Comparison of ENCODE assay signal across 19 cellular contexts in the genomic region with DNA sequence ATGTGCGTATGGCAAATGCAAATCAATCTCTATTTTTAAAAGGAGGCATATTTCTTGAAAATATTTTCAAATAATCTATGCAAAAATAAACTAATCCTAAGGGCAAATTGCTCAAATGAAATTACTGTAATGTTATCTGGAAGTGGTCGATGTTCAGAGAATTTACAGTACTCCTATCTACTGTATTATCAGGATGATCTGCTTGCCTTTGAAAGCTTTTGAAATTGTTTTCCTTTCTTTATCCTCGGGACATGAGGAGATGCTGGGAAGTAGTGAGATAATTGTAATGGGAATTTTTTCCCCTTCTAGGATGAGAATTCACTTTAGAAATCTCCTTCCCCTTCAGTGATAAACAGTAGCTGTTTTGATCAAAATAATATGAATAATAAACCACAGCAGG.
DNase-seq lines count a peak whose midpoint lies in the region; ATAC-seq, FAIRE-seq and TF ChIP-seq lines count a peak whose summit lies in the region.
"Had no signal": no experiment of that assay in that cellular context is flagged by ENCODE, and none has a peak within 500 bp of the region (broad histone marks: within the 10 kb centered on the region; RNA-seq: fewer than 3 reads in every experiment).

No MANE protein-coding gene starts in this region.

- H3K79me2 ChIP-seq in PC-9 (ENCODE audit: low read depth) (no peaks in the 10 kb centered on the region), K562 (ENCODE audit: control insufficient read depth, insufficient read depth, low read length) (no peaks in the 10 kb centered on the region), neural progenitor cell (ENCODE audit: low read depth) (no peaks in the 10 kb centered on the region)

- no peak for ATAC-seq in K562
- no peak for ATAC-seq in HG02759 (IDR thresholded peaks at IDR 0.05; ENCODE audit: unreplicated experiment)
- ATAC-seq: HepG2 had no signal

- no peak for TF ChIP-seq POLR2A in K562 (conservative IDR thresholded peaks at IDR 0.05)

- H3K9me3 ChIP-seq in PC-9 (ENCODE audit: insufficient read depth, low read depth) (no peaks in the 10 kb centered on the region), K562 (replicated peaks; ENCODE audit: control insufficient read depth, insufficient read depth, low read depth, low read length) (no peaks in the 10 kb centered on the region), neural progenitor cell (ENCODE audit: low read depth) (no peaks in the 10 kb centered on the region)
- H3K9me3 ChIP-seq: BE2C, Caco-2 had no signal

- H3K9me2 ChIP-seq in PC-9 (ENCODE audit: insufficient read depth) = no peaks in the 10 kb centered on the region; the same call in 1 of the 2 replicates

- TF ChIP-seq CTCF in PC-9 (conservative IDR thresholded peaks at IDR 0.05) (no peak), K562 (IDR thresholded peaks at IDR 0.05 in 2 of 3, conservative IDR thresholded peaks at IDR 0.05 in 1 of 3; ENCODE audit: insufficient read depth in 2 of 3, low read depth in 1 of 3, low read length in 3 of 3) (no peak), neural progenitor cell (IDR thresholded peaks at IDR 0.05) (no peak)

- no peak overlapping the region for H3K27ac Mint-ChIP-seq in neural progenitor cell
- H3K27ac Mint-ChIP-seq: CD4-positive, CD25-positive, alpha-beta regulatory T cell; IgD-negative memory B cell had no signal

- CTCF ChIA-PET in PC-9 (lab: Charles Lee) (no interaction called here), K562 (lab: Yijun Ruan, JAX; ENCODE audit: low intra/inter-chr PET ratio) (no interaction called here)

- intact Hi-C loops in PC-9 (cut with micrococcal nuclease; ENCODE audit: unreplicated experiment) = no loop called here
- intact Hi-C loops in K562 (cut with micrococcal nuclease) = no loop called here

- POLR2A ChIA-PET in PC-9 (lab: Charles Lee; ENCODE audit: unreplicated experiment) (no interaction called here), K562 (lab: Yijun Ruan, JAX) (interaction anchor here (1.5 kb wide), 1 partner anchor 10 kb away, joined by 3 read pairs; no protein-coding TSS in a partner anchor)

- H2AFZ ChIP-seq in PC-9 (peak overlapping the region; percentile 39; the same call in 1 of the 2 replicates), K562 (ENCODE audit: low read depth, low read length) (no peak overlapping the region), neural progenitor cell (replicated peaks) (no peak overlapping the region)
- H2AFZ ChIP-seq: GM23248 had no signal

- DNase-seq in PC-9 (no peak), K562 (ENCODE audit: extremely low read depth in 1 of 4, low spot score in 3 of 4) (no peak), neural progenitor cell (ENCODE audit: low spot score) (no peak), T-helper 2 cell (no peak), NCI-H510A treated with DMSO at 0.1 percent for 48 hours (lab: John Stamatoyannopoulos, UW) (no peak)
- DNase-seq: ACHN; BE2C; C1 segment of cervical spinal cord; Caco-2; CD4-positive, CD25-positive, alpha-beta regulatory T cell; GM23248; H9; KG1 had no signal

- H3K27me3 Mint-ChIP-seq in neural progenitor cell (ENCODE audit: insufficient read depth, low read depth) = no peaks in the 10 kb centered on the region
- H3K27me3 Mint-ChIP-seq: CD4-positive, CD25-positive, alpha-beta regulatory T cell; IgD-negative memory B cell had no signal

- no peaks in the 10 kb centered on the region for H3F3A ChIP-seq in PC-9 (ENCODE audit: insufficient read depth, low read depth)
- peaks cover 7% of the 10 kb centered on the region for H3F3A ChIP-seq in neural progenitor cell (ENCODE audit: low read depth)

- no peak for TF ChIP-seq EP300 in K562 (IDR thresholded peaks at IDR 0.05; ENCODE audit: low read length)

- no peak overlapping the region for H3K27ac ChIP-seq in PC-9
- no peak overlapping the region for H3K27ac ChIP-seq in K562 (ENCODE audit: extremely low read depth, low read depth, low read length)
- no peak overlapping the region for H3K27ac ChIP-seq in neural progenitor cell
- H3K27ac ChIP-seq: GM23248 had no signal

- no TSS peak for BruUV-seq in PC-9 (replicated peaks; lab: Mats Ljungman, UMichigan)
- no TSS peak for BruUV-seq in K562 (replicated peaks; lab: Mats Ljungman, UMichigan)

- no peak overlapping the region for H3K4me3 Mint-ChIP-seq in neural progenitor cell
- H3K4me3 Mint-ChIP-seq: CD4-positive, CD25-positive, alpha-beta regulatory T cell; H9; IgD-negative memory B cell had no signal

- no peaks in the 10 kb centered on the region for H3K9me1 ChIP-seq in K562 (ENCODE audit: control insufficient read depth, insufficient read depth, low read length)

- no peaks in the 10 kb centered on the region for H3K9me3 Mint-ChIP-seq in neural progenitor cell
- H3K9me3 Mint-ChIP-seq: H9 had no signal

- in situ Hi-C loops in K562 (cut with MboI) = no loop called here

- 3% methylated on average over 3 of the region's 3 CpGs for WGBS in K562 (ENCODE audit: insufficient coverage, low coverage, missing lambda C conversion rate)

- H3K9ac ChIP-seq in K562 (ENCODE audit: insufficient read depth in 1 of 2, low read depth in 2 of 2, low read length in 2 of 2) (no peak overlapping the region), neural progenitor cell (no peak overlapping the region)
- H3K9ac ChIP-seq: GM23248 had no signal

- no peak for FAIRE-seq in K562 (lab: Jason Lieb, UNC)
- FAIRE-seq: A204.1, GM12891, GM19239, HepG2 had no signal

- H3K4me3 ChIP-seq in PC-9 (no peak overlapping the region), K562 (no peak overlapping the region), neural progenitor cell (no peak overlapping the region)
- H3K4me3 ChIP-seq: GM23248 had no signal

- TF ChIP-seq RAD21 in K562 (CRISPR knock-in tag; conservative IDR thresholded peaks at IDR 0.05 in 1 of 2, IDR thresholded peaks at IDR 0.05 in 1 of 2) = no peak

- H3K4me1 Mint-ChIP-seq in neural progenitor cell = peaks cover 38% of the 10 kb centered on the region
- H3K4me1 Mint-ChIP-seq: CD4-positive, CD25-positive, alpha-beta regulatory T cell; IgD-negative memory B cell had no signal

- H3K36me3 ChIP-seq in PC-9 (ENCODE audit: low read depth) (no peaks in the 10 kb centered on the region), K562 (ENCODE audit: control insufficient read depth, insufficient read depth, low read length) (no peaks in the 10 kb centered on the region), neural progenitor cell (no peaks in the 10 kb centered on the region)
- H3K36me3 ChIP-seq: BE2C had no signal

- peaks cover 4% of the 10 kb centered on the region for H3K36me3 Mint-ChIP-seq in neural progenitor cell
- H3K36me3 Mint-ChIP-seq: CD4-positive, CD25-positive, alpha-beta regulatory T cell; IgD-negative memory B cell had no signal

- H3K4me2 ChIP-seq in PC-9 = no peak overlapping the region
- no peak overlapping the region for H3K4me2 ChIP-seq in K562 (ENCODE audit: insufficient read depth, low read length)
- peak overlapping the region; percentile 15 for H3K4me2 ChIP-seq in neural progenitor cell

- H3K27me3 ChIP-seq in PC-9 (ENCODE audit: insufficient read depth, low read depth) (no peaks in the 10 kb centered on the region), K562 (ENCODE audit: control insufficient read depth in 2 of 2, insufficient read depth in 2 of 2, low read length in 2 of 2) (no peaks in the 10 kb centered on the region), neural progenitor cell (no peaks in the 10 kb centered on the region)
- H3K27me3 ChIP-seq: BE2C had no signal

- H4K20me1 ChIP-seq in PC-9 (ENCODE audit: insufficient read depth) (no peaks in the 10 kb centered on the region), K562 (replicated peaks; ENCODE audit: control insufficient read depth, insufficient read depth, low read length) (no peaks in the 10 kb centered on the region), neural progenitor cell (ENCODE audit: low read depth) (no peaks in the 10 kb centered on the region)

- no peaks in the 10 kb centered on the region for H3K4me1 ChIP-seq in PC-9 (replicated peaks; ENCODE audit: insufficient read depth)
- H3K4me1 ChIP-seq in K562 (replicated peaks in 1 of 2; ENCODE audit: control insufficient read depth in 2 of 2, insufficient read depth in 2 of 2, low read length in 2 of 2) = no peaks in the 10 kb centered on the region
- peaks cover 38% of the 10 kb centered on the region for H3K4me1 ChIP-seq in neural progenitor cell
- H3K4me1 ChIP-seq: Caco-2 had no signal

TF ChIP-seq in K562, 482 proteins besides CTCF, POLR2A, EP300 and RAD21 (continues in another document):
- no peak for TF ChIP-seq ZNF77 (CRISPR knock-in tag; IDR thresholded peaks at IDR 0.05)
- TF ChIP-seq PCBP2 (IDR thresholded peaks at IDR 0.05; ENCODE audit: low read depth, low read length, poor library complexity, severe bottlenecking) = no peak
- TF ChIP-seq, protein P1, sequence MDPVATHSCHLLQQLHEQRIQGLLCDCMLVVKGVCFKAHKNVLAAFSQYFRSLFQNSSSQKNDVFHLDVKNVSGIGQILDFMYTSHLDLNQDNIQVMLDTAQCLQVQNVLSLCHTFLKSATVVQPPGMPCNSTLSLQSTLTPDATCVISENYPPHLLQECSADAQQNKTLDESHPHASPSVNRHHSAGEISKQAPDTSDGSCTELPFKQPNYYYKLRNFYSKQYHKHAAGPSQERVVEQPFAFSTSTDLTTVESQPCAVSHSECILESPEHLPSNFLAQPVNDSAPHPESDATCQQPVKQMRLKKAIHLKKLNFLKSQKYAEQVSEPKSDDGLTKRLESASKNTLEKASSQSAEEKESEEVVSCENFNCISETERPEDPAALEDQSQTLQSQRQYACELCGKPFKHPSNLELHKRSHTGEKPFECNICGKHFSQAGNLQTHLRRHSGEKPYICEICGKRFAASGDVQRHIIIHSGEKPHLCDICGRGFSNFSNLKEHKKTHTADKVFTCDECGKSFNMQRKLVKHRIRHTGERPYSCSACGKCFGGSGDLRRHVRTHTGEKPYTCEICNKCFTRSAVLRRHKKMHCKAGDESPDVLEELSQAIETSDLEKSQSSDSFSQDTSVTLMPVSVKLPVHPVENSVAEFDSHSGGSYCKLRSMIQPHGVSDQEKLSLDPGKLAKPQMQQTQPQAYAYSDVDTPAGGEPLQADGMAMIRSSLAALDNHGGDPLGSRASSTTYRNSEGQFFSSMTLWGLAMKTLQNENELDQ (CRISPR knock-in tag; IDR thresholded peaks at IDR 0.05; ENCODE audit: borderline replicate concordance) = no peak
- 0 out of 2 replicates have a peak, but pooled peaks have one; percentile 45 for TF ChIP-seq POLR2H (tag; IDR thresholded peaks at IDR 0.05; ENCODE audit: low read depth)
- TF ChIP-seq U2AF1 (optimal IDR thresholded peaks at IDR 0.05; ENCODE audit: low read depth, low read length) = no peak
- TF ChIP-seq ELF2 (CRISPR knock-in tag; IDR thresholded peaks at IDR 0.05) = 0 out of 2 replicates have a peak, but pooled peaks have one; percentile 19
